In the genomic region with DNA sequence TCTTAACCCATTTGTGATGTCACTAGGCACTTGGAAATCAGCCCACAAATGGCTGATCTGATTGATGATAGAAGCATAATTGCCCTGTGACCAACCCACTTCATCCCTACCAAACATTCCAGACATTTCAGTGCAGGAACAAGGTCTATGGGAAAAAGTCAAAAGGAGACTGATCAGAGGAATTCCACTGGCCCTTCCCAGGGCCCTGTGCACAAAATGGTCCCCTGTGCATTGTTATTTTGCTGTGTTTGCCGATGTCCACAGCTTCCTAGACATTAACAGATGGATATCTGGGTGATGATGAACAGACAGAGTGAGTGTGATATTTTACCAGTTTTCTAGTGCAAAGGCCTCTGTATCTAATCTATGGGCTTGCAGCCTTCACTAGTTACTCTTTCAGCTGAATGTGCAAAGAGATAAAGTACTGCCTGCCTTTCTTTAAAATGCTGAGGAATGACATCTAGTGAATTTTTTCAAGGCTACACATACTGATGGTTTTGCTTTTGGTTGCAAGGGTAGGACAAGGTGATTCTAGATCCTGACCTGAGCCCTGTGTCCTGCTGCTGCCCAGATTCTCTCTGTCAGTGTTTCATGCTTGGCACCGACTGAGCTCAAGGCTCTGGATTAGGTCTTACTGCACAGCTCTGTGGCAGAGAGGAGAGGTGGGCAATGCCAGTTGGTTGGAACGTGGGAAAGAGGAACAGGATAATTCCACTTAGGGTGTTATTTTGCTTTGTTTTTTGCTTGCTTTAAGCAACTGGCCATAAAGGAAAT, we compare ENCODE assay signal across 1 cellular context.
TF ChIP-seq lines count a peak whose summit lies in the region.

No MANE protein-coding gene starts in this region.

TF ChIP-seq in HepG2, 621 proteins besides CTCF, POLR2A, EP300 and RAD21:
- TF ChIP-seq POLR2AphosphoS2 (IDR thresholded peaks at IDR 0.05; ENCODE audit: low read depth, low read length) (no peak), ZNF225 (CRISPR knock-in tag; IDR thresholded peaks at IDR 0.05) (no peak), MTF1 (CRISPR knock-in tag; IDR thresholded peaks at IDR 0.05) (no peak), PRPF4 (IDR thresholded peaks at IDR 0.05; ENCODE audit: low read depth, low read length, poor library complexity, severe bottlenecking) (no peak), IRX3 (CRISPR knock-in tag; IDR thresholded peaks at IDR 0.05; ENCODE audit: borderline replicate concordance, low read depth) (no peak), SATB2 (CRISPR knock-in tag; IDR thresholded peaks at IDR 0.05) (no peak), SUZ12 (IDR thresholded peaks at IDR 0.05; ENCODE audit: low read depth, low read length) (no peak)
